ENCODE assay signal across 24 cellular contexts in genomic region chr19:35008891-35009341, GRCh38. TPM values are rescaled to one million over a fixed set of nuclear protein-coding genes. Genes with fewer than 3 reads are reported as not detected.
A peak's percentile ranks its signal among the peaks of the same experiment; 100 is the strongest.
DNase-seq lines count a peak whose midpoint lies in the region; ATAC-seq and TF ChIP-seq lines count a peak whose summit lies in the region.
"Had no signal": no experiment of that assay in that cellular context is flagged by ENCODE, and none has a peak within 500 bp of the region (broad histone marks: within the 10 kb centered on the region; RNA-seq: fewer than 3 reads in every experiment).

No MANE protein-coding gene starts in this region.

- H3K4ac ChIP-seq in H9 (ENCODE audit: low read depth, low read length), result no peak overlapping the region

- H3K4me1 ChIP-seq in CD8-positive, alpha-beta T cell (ENCODE audit: insufficient read depth, low read length), result peaks cover 58% of the 10 kb centered on the region
- H3K4me1 ChIP-seq in right cardiac atrium (ENCODE audit: control insufficient read depth, insufficient read depth, low read length) (no peaks in the 10 kb centered on the region), spleen (peaks cover 23 to 100% (median 74%) of the 10 kb centered on the region in 6 donors), H9 (ENCODE audit: insufficient read depth, low read length) (no peaks in the 10 kb centered on the region)

- H4K8ac ChIP-seq in H9 (replicated peaks; ENCODE audit: insufficient read length, low read depth, low read length), result no peak overlapping the region

- no peak overlapping the region for H3K4me2 ChIP-seq in H9 (ENCODE audit: insufficient read depth, insufficient read length, low read length)

- CTCF ChIA-PET in CD8-positive, alpha-beta T cell (lab: Charles Lee), result interaction anchor here (2.8 to 10.2 kb wide), 2 partner anchors 24 to 37 kb away, joined by 8 to 228 read pairs; no protein-coding TSS in a partner anchor

- no peak overlapping the region for H2BK15ac ChIP-seq in H9 (ENCODE audit: low read depth, low read length)

- no peak for TF ChIP-seq CTCF in CD8-positive, alpha-beta T cell (IDR thresholded peaks at IDR 0.05)
- no peak for TF ChIP-seq CTCF in spleen (IDR thresholded peaks at IDR 0.05 in 8 of 11, conservative IDR thresholded peaks at IDR 0.05 in 3 of 11)
- TF ChIP-seq CTCF in H9 (conservative IDR thresholded peaks at IDR 0.05), result no peak
- no peak for TF ChIP-seq CTCF in GM20000 (IDR thresholded peaks at IDR 0.05; ENCODE audit: extremely low read depth, missing control alignments)

- no peak overlapping the region for H3K23ac ChIP-seq in H9 (ENCODE audit: insufficient read length, low read depth, low read length)

- H2BK20ac ChIP-seq in H9 (ENCODE audit: low read depth, low read length, poor library complexity, severe bottlenecking), result no peak overlapping the region

- H3K4me3 Mint-ChIP-seq in CD8-positive, alpha-beta T cell, result no peak overlapping the region
- no peak overlapping the region for H3K4me3 Mint-ChIP-seq in activated naive CD8-positive, alpha-beta T cell treated with anti-CD3 and anti-CD28 coated beads for 36 hours
- no peak overlapping the region for H3K4me3 Mint-ChIP-seq in H9
- H3K4me3 Mint-ChIP-seq: activated CD8-positive, alpha-beta T cell treated with anti-CD3 and anti-CD28 coated beads for 36 hours; brain; memory B cell had no signal

- peaks cover 11% of the 10 kb centered on the region for H3K79me1 ChIP-seq in H9 (ENCODE audit: insufficient read depth, low read depth, low read length, poor library complexity, severe bottlenecking)

- H3K9me3 Mint-ChIP-seq in CD8-positive, alpha-beta T cell, result no peaks in the 10 kb centered on the region
- no peaks in the 10 kb centered on the region for H3K9me3 Mint-ChIP-seq in activated naive CD8-positive, alpha-beta T cell treated with anti-CD3 and anti-CD28 coated beads for 36 hours
- no peaks in the 10 kb centered on the region for H3K9me3 Mint-ChIP-seq in H9
- H3K9me3 Mint-ChIP-seq: activated CD8-positive, alpha-beta T cell treated with anti-CD3 and anti-CD28 coated beads for 36 hours; brain; memory B cell had no signal

- peaks cover 63% of the 10 kb centered on the region for H3K4me1 Mint-ChIP-seq in CD8-positive, alpha-beta T cell (ENCODE audit: low read depth)
- H3K4me1 Mint-ChIP-seq in activated naive CD8-positive, alpha-beta T cell treated with anti-CD3 and anti-CD28 coated beads for 36 hours, result peaks cover 49% of the 10 kb centered on the region
- peaks cover 4 to 11% of the 10 kb centered on the region in 2 experiments; a peak in 3 of 4 replicates for H3K4me1 Mint-ChIP-seq in H9

- POLR2A ChIA-PET in CD8-positive, alpha-beta T cell (lab: Charles Lee), result interaction anchor here (2.1 to 2.4 kb wide), 2 partner anchors 12 to 35 kb away, joined by 5 to 9 read pairs; no protein-coding TSS in a partner anchor

- H2AK5ac ChIP-seq in H9 (ENCODE audit: insufficient read length, low read length), result no peak overlapping the region

- H3K27ac ChIP-seq in CD8-positive, alpha-beta T cell (ENCODE audit: low read depth, low read length), result no peak overlapping the region
- H3K27ac ChIP-seq in right cardiac atrium (ENCODE audit: low read length) (no peak overlapping the region), spleen (peak overlapping the region in 7 of 8 donors; percentile 41 to 99 (median 75)), H9 (ENCODE audit: insufficient read length, low read depth, low read length) (no peak overlapping the region), substantia nigra (ENCODE audit: low read depth, low read length, poor library complexity, severe bottlenecking) (no peak overlapping the region)

- no peak for TF ChIP-seq POLR2A in spleen (IDR thresholded peaks at IDR 0.05)

- peaks cover 2% of the 10 kb centered on the region for H4K20me1 ChIP-seq in H9 (ENCODE audit: control insufficient read depth, insufficient read depth, insufficient read length)

- H3K36me3 ChIP-seq in CD8-positive, alpha-beta T cell (ENCODE audit: insufficient read depth, low read length), result peaks cover 29% of the 10 kb centered on the region
- H3K36me3 ChIP-seq in spleen, result peaks cover 0 to 92% (median 41%) of the 10 kb centered on the region in 6 donors

- no peak overlapping the region for H4K91ac ChIP-seq in H9 (ENCODE audit: insufficient read length, low read depth, low read length)

- H3K23me2 ChIP-seq in H9 (ENCODE audit: insufficient read length, low read depth, low read length, poor library complexity, severe bottlenecking), result no peaks in the 10 kb centered on the region

- H2BK5ac ChIP-seq in H9 (ENCODE audit: insufficient read length, low read length), result no peak overlapping the region

- no peak overlapping the region for H2BK12ac ChIP-seq in H9 (ENCODE audit: insufficient read length, low read depth, low read length)

- no peak overlapping the region for H3K4me3 ChIP-seq in CD8-positive, alpha-beta T cell (ENCODE audit: low read depth, low read length)
- H3K4me3 ChIP-seq in right cardiac atrium (ENCODE audit: low read length) (no peak overlapping the region), spleen (peak overlapping the region in 1 of 8 donors; percentile 8)
- H3K4me3 ChIP-seq: coronary artery had no signal

- no peak overlapping the region; the same call in 1 of the 2 replicates for H3K14ac ChIP-seq in H9 (ENCODE audit: insufficient read depth, low read length)

- no peak for ATAC-seq in CD8-positive, alpha-beta T cell
- ATAC-seq in right cardiac atrium, result peak; percentile 42 to 83
- ATAC-seq: activated CD8-positive, alpha-beta T cell treated with anti-CD3 and anti-CD28 coated beads for 36 hours; SK-N-SH treated with all-trans-retinoic acid at 6 μM for 48 hours had no signal

- H3T11ph ChIP-seq in H9 (ENCODE audit: low read length), result no peak overlapping the region

- no peak overlapping the region for H2BK120ac ChIP-seq in H9 (ENCODE audit: low read depth, low read length, poor library complexity, severe bottlenecking)

- no peak overlapping the region for H3K56ac ChIP-seq in H9 (ENCODE audit: insufficient read length, low read depth, low read length)

- H3K18ac ChIP-seq in H9 (ENCODE audit: insufficient read length, low read depth, low read length), result no peak overlapping the region

- peaks cover 22% of the 10 kb centered on the region; the same call in 1 of the 2 replicates for H3K79me2 ChIP-seq in H9 (ENCODE audit: insufficient read depth, low read length)

- 72% methylated on average over 12 of the region's 12 CpGs for WGBS in right cardiac atrium
- 69 to 78% (median 72%) methylated on average over 11 to 12 of the region's 12 CpGs for WGBS in spleen, 5 donors
- no CpG with 5 or more reads among the region's 12 CpGs for WGBS in H9 (ENCODE audit: extremely low coverage, insufficient read length, low lambda C conversion rate)

- peaks cover 73% of the 10 kb centered on the region for H3K36me3 Mint-ChIP-seq in CD8-positive, alpha-beta T cell
- H3K36me3 Mint-ChIP-seq in activated naive CD8-positive, alpha-beta T cell treated with anti-CD3 and anti-CD28 coated beads for 36 hours, result peaks cover 48% of the 10 kb centered on the region
- H3K36me3 Mint-ChIP-seq in H9 (ENCODE audit: insufficient read depth in 1 of 3, low read depth in 3 of 3), result peaks cover 63 to 84% (median 79%) of the 10 kb centered on the region in 3 experiments

- no peak overlapping the region for H3K9ac ChIP-seq in H9 (ENCODE audit: extremely low read depth, insufficient read length, low read length)

- H3K27me3 Mint-ChIP-seq in CD8-positive, alpha-beta T cell (ENCODE audit: low read depth), result no peaks in the 10 kb centered on the region
- H3K27me3 Mint-ChIP-seq in activated naive CD8-positive, alpha-beta T cell treated with anti-CD3 and anti-CD28 coated beads for 36 hours, result no peaks in the 10 kb centered on the region
- H3K27me3 Mint-ChIP-seq in H9 (ENCODE audit: low read depth), result no peaks in the 10 kb centered on the region
- H3K27me3 Mint-ChIP-seq: activated CD8-positive, alpha-beta T cell treated with anti-CD3 and anti-CD28 coated beads for 36 hours; brain; memory B cell had no signal

- no peaks in the 10 kb centered on the region for H3K9me3 ChIP-seq in CD8-positive, alpha-beta T cell (ENCODE audit: low read length)
- H3K9me3 ChIP-seq in right cardiac atrium (ENCODE audit: control insufficient read depth, low read length), result no peaks in the 10 kb centered on the region
- no peaks in the 10 kb centered on the region for H3K9me3 ChIP-seq in spleen
- H3K9me3 ChIP-seq in H9 (ENCODE audit: control insufficient read depth, low read depth, low read length), result no peaks in the 10 kb centered on the region

- H4K5ac ChIP-seq in H9 (ENCODE audit: insufficient read length, low read depth, low read length), result no peak overlapping the region

- H2AFZ ChIP-seq in H9 (ENCODE audit: low read length), result no peak overlapping the region

- peak overlapping the region; percentile 75 for H3K27ac Mint-ChIP-seq in CD8-positive, alpha-beta T cell
- peak overlapping the region; percentile 42 for H3K27ac Mint-ChIP-seq in activated naive CD8-positive, alpha-beta T cell treated with anti-CD3 and anti-CD28 coated beads for 36 hours
- H3K27ac Mint-ChIP-seq in H9, result no peak overlapping the region; a peak in 1 of 7 replicates
- H3K27ac Mint-ChIP-seq: brain, memory B cell had no signal

- intact Hi-C loops in CD8-positive, alpha-beta T cell (cut with DNase I, micrococcal nuclease), result no loop called here
- intact Hi-C loops in right cardiac atrium (cut with DNase I), result no loop called here
- intact Hi-C loops in spleen (cut with DNase I; ENCODE audit: low total_unique reads), result no loop called here

- no peaks in the 10 kb centered on the region for H3K27me3 ChIP-seq in CD8-positive, alpha-beta T cell (ENCODE audit: insufficient read depth, low read length)
- no peaks in the 10 kb centered on the region for H3K27me3 ChIP-seq in right cardiac atrium (ENCODE audit: control insufficient read depth, insufficient read depth)
- H3K27me3 ChIP-seq in spleen (replicated peaks in 1 of 7), result no peaks in the 10 kb centered on the region
- no peaks in the 10 kb centered on the region for H3K27me3 ChIP-seq in H9 (ENCODE audit: insufficient read depth, low read length)

- DNase-seq in CD8-positive, alpha-beta T cell, result no peak
- no peak for DNase-seq in activated naive CD8-positive, alpha-beta T cell treated with anti-CD3 and anti-CD28 coated beads for 36 hours
- DNase-seq in right cardiac atrium (peak; percentile 78 to 81 (median 80)), spleen (no peak), H9 (no peak), GM20000 (ENCODE audit: low spot score) (no peak), substantia nigra (lab: John Stamatoyannopoulos, UW) (no peak), NCI-H2171 (lab: John Stamatoyannopoulos, UW) (no peak)
- DNase-seq: activated CD4-positive, CD25-positive, alpha-beta regulatory T cell; activated CD8-positive, alpha-beta T cell treated with anti-CD3 and anti-CD28 coated beads for 36 hours; activated naive CD4-positive, alpha-beta T cell treated with anti-CD3 and anti-CD28 coated beads, Interleukin-2, amount 50 U/mL, for 16 hours; activated T-cell treated with anti-CD3 and anti-CD28 coated beads, Interleukin-2, amount 50 U/mL, for 1 hour; Calu3; NCI-H510A treated with DMSO at 0.1 percent for 48 hours; stimulated activated naive CD4-positive, alpha-beta T cell; T1000 had no signal

RNA-seq across cellular contexts. Expression of gene GRAMD1A, which starts 8.8 kb away (rescaled TPM):
- total RNA-seq in CD8-positive, alpha-beta T cell, result 100 to 1,000 TPM; 207 to 221 TPM
- 100 to 1,000 TPM; 135 to 140 TPM for total RNA-seq in activated naive CD8-positive, alpha-beta T cell treated with anti-CD3 and anti-CD28 coated beads for 36 hours
- total RNA-seq in right cardiac atrium (10 to 100 TPM; 27.9 to 37.4 (median 32.7) TPM), spleen (100 to 1,000 TPM in 5 of 7 donors, 10 to 100 TPM in 2; 80.3 to 177 (median 118) TPM), H9 (2021) (125 and 126 TPM in 2 replicates)
- polyA plus RNA-seq in right cardiac atrium (32.0 TPM), spleen (10 to 100 TPM; 30.0 to 63.2 (median 30.4) TPM)

RNA-seq across cellular contexts. Expression of gene SCN1B, which starts 21.4 kb away (rescaled TPM):
- 1 to 10 TPM; 1.9 to 2.3 TPM for total RNA-seq in CD8-positive, alpha-beta T cell
- under 1 TPM; 0.45 to 0.98 TPM for total RNA-seq in activated naive CD8-positive, alpha-beta T cell treated with anti-CD3 and anti-CD28 coated beads for 36 hours
- 100 to 1,000 TPM in 1 of 4 donors, 10 to 100 TPM in 3; 74.3 to 134 (median 87.1) TPM for total RNA-seq in right cardiac atrium
- polyA plus RNA-seq in right cardiac atrium, result 89.1 TPM
- total RNA-seq in spleen, result 10 to 100 TPM; 11.3 to 28.1 (median 16.7) TPM
- 1 to 10 TPM; 3.7 to 7.4 (median 5.9) TPM for polyA plus RNA-seq in spleen
- total RNA-seq in H9 (2021), result 3.8 TPM in 2 replicates

RNA-seq across cellular contexts. Expression of gene HPN, which starts 32.6 kb away (rescaled TPM):
- not detected for total RNA-seq in CD8-positive, alpha-beta T cell
- total RNA-seq in activated naive CD8-positive, alpha-beta T cell treated with anti-CD3 and anti-CD28 coated beads for 36 hours, result under 1 TPM in 1 of 2 experiments, not detected in 1; 0.31 TPM
- total RNA-seq in right cardiac atrium (1 to 10 TPM; 3.9 to 7.0 (median 5.0) TPM), spleen (1 to 10 TPM; 1.0 to 4.3 (median 2.4) TPM), H9 (2021) (9.3 and 10.6 TPM in 2 replicates)
- polyA plus RNA-seq in right cardiac atrium (1.5 TPM), spleen (1 to 10 TPM in 2 of 3 donors, under 1 TPM in 1; 0.86 to 2.4 (median 1.1) TPM)
- total RNA-seq: Daoy, myocyte, osteocyte, urinary bladder had no signal

RNA-seq across cellular contexts. Expression of gene ZNF792, which starts 44.9 kb away (rescaled TPM):
- 1 to 10 TPM; 5.0 to 5.7 TPM for total RNA-seq in CD8-positive, alpha-beta T cell
- 1 to 10 TPM; 3.4 to 4.6 TPM for total RNA-seq in activated naive CD8-positive, alpha-beta T cell treated with anti-CD3 and anti-CD28 coated beads for 36 hours
- 1 to 10 TPM; 3.3 to 5.1 (median 4.3) TPM for total RNA-seq in right cardiac atrium
- 1.1 TPM for polyA plus RNA-seq in right cardiac atrium
- 10 to 100 TPM; 10.4 to 22.9 (median 16.6) TPM for total RNA-seq in spleen
- 1 to 10 TPM; 1.5 to 3.0 (median 1.6) TPM for polyA plus RNA-seq in spleen
- 7.6 and 8.3 TPM in 2 replicates for total RNA-seq in H9 (2021)

Comparison
In these comparisons a context has a peak if more than half of its experiments do, and no peak if none do; other contexts are left out.
1. DNase-seq: peak in right cardiac atrium (3 of 3); none in CD8-positive, alpha-beta T cell (0 of 7), activated naive CD8-positive, alpha-beta T cell treated with anti-CD3 and anti-CD28 coated beads for 36 hours (single experiment), spleen (single experiment), H9 (single experiment), GM20000 (single experiment), substantia nigra (0 of 49) and NCI-H2171 (single experiment).
2. H3K27ac ChIP-seq: peak in spleen (7 of 8); none in CD8-positive, alpha-beta T cell (single experiment), right cardiac atrium (single experiment), H9 (single experiment) and substantia nigra (single experiment).
3. H3K27ac Mint-ChIP-seq: peak in CD8-positive, alpha-beta T cell (single experiment) and activated naive CD8-positive, alpha-beta T cell treated with anti-CD3 and anti-CD28 coated beads for 36 hours (single experiment); none in H9 (0 of 3).